ENCODE assay signal across 8 cellular contexts in genomic region chr15:63048986-63049665, GRCh38. TPM values are rescaled to one million over a fixed set of nuclear protein-coding genes. Genes with fewer than 3 reads are reported as not detected.
DNase-seq lines count a peak whose midpoint lies in the region; ATAC-seq, FAIRE-seq and TF ChIP-seq lines count a peak whose summit lies in the region.

No MANE protein-coding gene starts in this region.

- peak; percentile 77 for DNase-seq in Caki2 (ENCODE audit: low read depth)
- DNase-seq in SK-N-MC (ENCODE audit: low read depth, low spot score), result no peak
- DNase-seq in astrocyte (ENCODE audit: low read depth), result no peak
- peak; percentile 70 for DNase-seq in hepatocyte (ENCODE audit: low spot score)
- no peak for DNase-seq in NCI-H2029 (lab: John Stamatoyannopoulos, UW)

- peaks cover 28% of the 10 kb centered on the region for H3K4me1 Mint-ChIP-seq in astrocyte (ENCODE audit: low read depth, unreplicated experiment)

- H3K4me1 ChIP-seq in astrocyte (ENCODE audit: insufficient read depth, low read length) (peaks cover 64% of the 10 kb centered on the region), hepatocyte (ENCODE audit: insufficient read depth) (peaks cover 49% of the 10 kb centered on the region), rectal smooth muscle tissue (ENCODE audit: control insufficient read depth, insufficient read depth, low read length) (peaks cover 50% of the 10 kb centered on the region)

- H3K36me3 Mint-ChIP-seq in astrocyte (ENCODE audit: low read depth, unreplicated experiment), result peaks cover 37% of the 10 kb centered on the region

- no peaks in the 10 kb centered on the region for H3K27me3 Mint-ChIP-seq in astrocyte (ENCODE audit: low read depth, unreplicated experiment)

- no peaks in the 10 kb centered on the region for H3K9me3 Mint-ChIP-seq in astrocyte (ENCODE audit: unreplicated experiment)

- peak overlapping the region; percentile 4 for H3K9ac ChIP-seq in SK-N-MC (ENCODE audit: insufficient read length)
- peak overlapping the region; percentile 100 for H3K9ac ChIP-seq in astrocyte (ENCODE audit: low read length)
- peak overlapping the region; percentile 66 for H3K9ac ChIP-seq in rectal smooth muscle tissue (ENCODE audit: low read length)

- H2AFZ ChIP-seq in astrocyte (ENCODE audit: low read depth, low read length) (no peak overlapping the region), hepatocyte (peak overlapping the region; percentile 13)

- H3K4me3 Mint-ChIP-seq in astrocyte (ENCODE audit: unreplicated experiment), result peak overlapping the region; percentile 84

- peaks cover 94% of the 10 kb centered on the region for H3K79me2 ChIP-seq in astrocyte (ENCODE audit: insufficient read depth, low read length)
- H3K79me2 ChIP-seq in hepatocyte, result peaks cover 72% of the 10 kb centered on the region

- 6% methylated on average over 26 of the region's 26 CpGs for WGBS in hepatocyte (ENCODE audit: low lambda C conversion rate, missing lambda C conversion rate)

- FAIRE-seq in astrocyte (lab: Jason Lieb, UNC), result no peak

- H4K20me1 ChIP-seq in astrocyte (ENCODE audit: insufficient read depth, low read length) (peaks cover 95% of the 10 kb centered on the region), hepatocyte (ENCODE audit: insufficient read depth, poor library complexity, severe bottlenecking) (no peaks in the 10 kb centered on the region)

- in situ Hi-C loops in Caki2 (cut with HindIII; ENCODE audit: low pct_unique_long_range_greater_than_20kb, low sequenced_read_pairs), result no loop called here

- H3K27me3 ChIP-seq in astrocyte (ENCODE audit: insufficient read depth, low read length) (no peaks in the 10 kb centered on the region), hepatocyte (no peaks in the 10 kb centered on the region), rectal smooth muscle tissue (ENCODE audit: control insufficient read depth, insufficient read depth, low read length) (peaks cover 2% of the 10 kb centered on the region)

- peak overlapping the region; percentile 86 for H3K4me3 ChIP-seq in SK-N-MC
- H3K4me3 ChIP-seq in astrocyte (ENCODE audit: insufficient read depth, low read depth, low read length), result peak overlapping the region; percentile 99
- peak overlapping the region; percentile 70 for H3K4me3 ChIP-seq in hepatocyte
- peak overlapping the region; percentile 86 for H3K4me3 ChIP-seq in rectal smooth muscle tissue (ENCODE audit: low read length)

- H3K9me3 ChIP-seq in SK-N-MC (ENCODE audit: low read depth, low read length) (no peaks in the 10 kb centered on the region), astrocyte (ENCODE audit: insufficient read depth, low read depth, low read length) (no peaks in the 10 kb centered on the region), hepatocyte (ENCODE audit: low read depth) (no peaks in the 10 kb centered on the region)

- peak overlapping the region; percentile 92 for H3K27ac Mint-ChIP-seq in astrocyte (ENCODE audit: unreplicated experiment)

- H3K27ac ChIP-seq in SK-N-MC, result no peak overlapping the region
- peak overlapping the region; percentile 92 for H3K27ac ChIP-seq in astrocyte (ENCODE audit: low read depth, low read length)
- peak overlapping the region; percentile 94 for H3K27ac ChIP-seq in hepatocyte
- H3K27ac ChIP-seq in rectal smooth muscle tissue (ENCODE audit: low read depth, low read length), result peak overlapping the region; percentile 98

- H3K9me2 ChIP-seq in hepatocyte (replicated peaks; ENCODE audit: insufficient read depth), result no peaks in the 10 kb centered on the region

- peak; percentile 4 for ATAC-seq in HG03432 (IDR thresholded peaks at IDR 0.05; ENCODE audit: unreplicated experiment)
- ATAC-seq in GM18861 (IDR thresholded peaks at IDR 0.05; ENCODE audit: unreplicated experiment), result no peak

- no peak for TF ChIP-seq CTCF in astrocyte (IDR thresholded peaks at IDR 0.05; ENCODE audit: insufficient read depth, low read depth, low read length)
- no peak for TF ChIP-seq CTCF in hepatocyte (IDR thresholded peaks at IDR 0.05; ENCODE audit: poor library complexity)

- H3K36me3 ChIP-seq in SK-N-MC (ENCODE audit: insufficient read depth, low read length) (no peaks in the 10 kb centered on the region), astrocyte (ENCODE audit: insufficient read depth, low read length) (peaks cover 75% of the 10 kb centered on the region), hepatocyte (replicated peaks; ENCODE audit: insufficient read depth, low read depth) (no peaks in the 10 kb centered on the region), rectal smooth muscle tissue (ENCODE audit: control insufficient read depth, insufficient read depth, low read length) (peaks cover 13% of the 10 kb centered on the region)

- peak overlapping the region; percentile 92 for H3K4me2 ChIP-seq in astrocyte (ENCODE audit: low read length)
- H3K4me2 ChIP-seq in hepatocyte, result peak overlapping the region; percentile 97

RNA-seq across cellular contexts. Expression of gene TPM1, which starts 6.6 kb away (rescaled TPM):
- total RNA-seq in Caki2 (2014; rRNA removed; shearing (Covaris generic); ENCODE audit: low replicate concordance), result 681 and 770 TPM in 2 replicates
- total RNA-seq in astrocyte (2,922 and 3,062 TPM in 2 replicates), hepatocyte (283 and 291 TPM in 2 replicates)
- polyA plus RNA-seq in hepatocyte, result 353 and 477 TPM in 2 replicates

Comparison
In these comparisons a context has a peak if more than half of its experiments do, and no peak if none do; other contexts are left out.
1. DNase-seq: peak in Caki2 (single experiment) and hepatocyte (single experiment); none in SK-N-MC (single experiment), astrocyte (single experiment) and NCI-H2029 (single experiment).
2. H3K9ac ChIP-seq: peak in every context shown above with its lines; median percentile 100 in astrocyte; 66 in rectal smooth muscle tissue; 4 in SK-N-MC.
3. Peak in every context shown above with its lines, with median percentiles within 50 percentile points of each other: H3K4me3 ChIP-seq.